In genomic region chr15:65287515-65287845, GRCh38 we compare ENCODE assay signal across 9 cellular contexts. TPM values are rescaled to one million over a fixed set of nuclear protein-coding genes. Genes with fewer than 3 reads are reported as not detected.
DNase-seq lines count a peak whose midpoint lies in the region; ATAC-seq and TF ChIP-seq lines count a peak whose summit lies in the region.
"Had no signal": no experiment of that assay in that cellular context is flagged by ENCODE, and none has a peak within 500 bp of the region (broad histone marks: within the 10 kb centered on the region; RNA-seq: fewer than 3 reads in every experiment).

No MANE protein-coding gene starts in this region.

- no peak for TF ChIP-seq POLR2A in right lobe of liver (IDR thresholded peaks at IDR 0.05)

- peak overlapping the region; percentile 86 for H3K4me3 Mint-ChIP-seq in activated T-cell treated with anti-CD3 and anti-CD28 coated beads, Interleukin-2, amount 50 U/mL, for 4 hours
- peak overlapping the region; percentile 90 for H3K4me3 Mint-ChIP-seq in activated T-helper 17 cell treated with anti-CD3 and anti-CD28 coated beads, Interleukin-2, amount 50 U/mL, for 72 hours

- H3K4me1 Mint-ChIP-seq in activated T-cell treated with anti-CD3 and anti-CD28 coated beads, Interleukin-2, amount 50 U/mL, for 4 hours (ENCODE audit: low read depth) = peaks cover 29% of the 10 kb centered on the region
- peaks cover 10% of the 10 kb centered on the region for H3K4me1 Mint-ChIP-seq in activated T-helper 17 cell treated with anti-CD3 and anti-CD28 coated beads, Interleukin-2, amount 50 U/mL, for 72 hours

- H3K36me3 Mint-ChIP-seq in activated T-cell treated with anti-CD3 and anti-CD28 coated beads, Interleukin-2, amount 50 U/mL, for 4 hours (ENCODE audit: insufficient read depth) = peaks cover 5% of the 10 kb centered on the region
- H3K36me3 Mint-ChIP-seq in activated T-helper 17 cell treated with anti-CD3 and anti-CD28 coated beads, Interleukin-2, amount 50 U/mL, for 72 hours (ENCODE audit: low read depth) = peaks cover 2% of the 10 kb centered on the region

- intact Hi-C loops in right lobe of liver (cut with DNase I) = no loop called here

- H3K27ac ChIP-seq in right lobe of liver (peak overlapping the region; percentile 47 to 94 (median 82)), thymus (ENCODE audit: low read depth) (no peak overlapping the region)

- H3K9me3 ChIP-seq in right lobe of liver (no peaks in the 10 kb centered on the region), thymus (ENCODE audit: control insufficient read depth) (no peaks in the 10 kb centered on the region)

- H3K36me3 ChIP-seq in right lobe of liver (no peaks in the 10 kb centered on the region), thymus (ENCODE audit: control insufficient read depth, insufficient read depth) (peaks cover under 1% of the 10 kb centered on the region)

- H3K4me1 ChIP-seq in right lobe of liver (peaks cover 0 to 16% (median 4%) of the 10 kb centered on the region in 4 donors), thymus (ENCODE audit: control insufficient read depth, insufficient read depth, low read length) (peaks cover 16% of the 10 kb centered on the region)

- no peak for TF ChIP-seq CTCF in right lobe of liver (IDR thresholded peaks at IDR 0.05)

- H3K27me3 ChIP-seq in right lobe of liver (no peaks in the 10 kb centered on the region), thymus (ENCODE audit: control insufficient read depth, insufficient read depth) (no peaks in the 10 kb centered on the region)

- H3K9me3 Mint-ChIP-seq in activated T-cell treated with anti-CD3 and anti-CD28 coated beads, Interleukin-2, amount 50 U/mL, for 4 hours = no peaks in the 10 kb centered on the region
- H3K9me3 Mint-ChIP-seq in activated T-helper 17 cell treated with anti-CD3 and anti-CD28 coated beads, Interleukin-2, amount 50 U/mL, for 72 hours = no peaks in the 10 kb centered on the region

- peak overlapping the region in 1 of 3 donors; percentile 55 for H3K4me3 ChIP-seq in right lobe of liver
- peak overlapping the region; percentile 71 for H3K4me3 ChIP-seq in thymus (ENCODE audit: low read length)

- no peak for DNase-seq in activated T-cell treated with anti-CD3 and anti-CD28 coated beads, Interleukin-2, amount 50 U/mL, for 4 hours
- DNase-seq in activated T-cell treated with anti-CD3 and anti-CD28 coated beads, Interleukin-2, amount 50 U/mL, for 48 hours = no peak
- DNase-seq in right lobe of liver = no peak
- no peak for DNase-seq in cortex of kidney (lab: John Stamatoyannopoulos, UW)
- DNase-seq in EL = no peak

- 100% methylated on average over 1 of the region's 2 CpGs for WGBS in right lobe of liver (ENCODE audit: insufficient coverage, low coverage, low lambda C conversion rate, missing lambda C conversion rate)
- 91% methylated on average over 2 of the region's 2 CpGs for WGBS in thymus

- no peak for ATAC-seq in activated T-cell treated with anti-CD3 and anti-CD28 coated beads, Interleukin-2, amount 50 U/mL, for 4 hours
- ATAC-seq in activated T-helper 17 cell treated with anti-CD3 and anti-CD28 coated beads, Interleukin-2, amount 50 U/mL, for 72 hours (replicated peaks) = no peak
- ATAC-seq in right lobe of liver = no peak
- ATAC-seq in HG02970 (IDR thresholded peaks at IDR 0.05; ENCODE audit: low FRiP score, unreplicated experiment) = no peak

- H3K27me3 Mint-ChIP-seq in activated T-cell treated with anti-CD3 and anti-CD28 coated beads, Interleukin-2, amount 50 U/mL, for 4 hours (ENCODE audit: low read depth) = no peaks in the 10 kb centered on the region
- H3K27me3 Mint-ChIP-seq in activated T-helper 17 cell treated with anti-CD3 and anti-CD28 coated beads, Interleukin-2, amount 50 U/mL, for 72 hours = no peaks in the 10 kb centered on the region

- peak overlapping the region; percentile 94 for H3K27ac Mint-ChIP-seq in activated T-helper 17 cell treated with anti-CD3 and anti-CD28 coated beads, Interleukin-2, amount 50 U/mL, for 72 hours

RNA-seq across cellular contexts. Expression of gene PARP16, which starts 0.8 kb away (rescaled TPM):
- total RNA-seq in activated T-cell treated with anti-CD3 and anti-CD28 coated beads, Interleukin-2, amount 50 U/mL, for 4 hours = 10 to 100 TPM; 10.5 to 14.1 (median 10.9) TPM
- total RNA-seq in activated T-helper 17 cell treated with anti-CD3 and anti-CD28 coated beads, Interleukin-2, amount 50 U/mL, for 72 hours = 10 to 100 TPM; 19.8 to 22.0 TPM
- total RNA-seq in right lobe of liver = 10 to 100 TPM in 1 of 6 experiments, 1 to 10 TPM in 5; 6.9 to 11.3 (median 8.5) TPM
- 12.7 TPM for polyA plus RNA-seq in thymus

RNA-seq across cellular contexts. Expression of gene RNU5A-1, which starts 8.4 kb away (rescaled TPM):
- total RNA-seq in activated T-cell treated with anti-CD3 and anti-CD28 coated beads, Interleukin-2, amount 50 U/mL, for 4 hours = not detected
- not detected for total RNA-seq in activated T-helper 17 cell treated with anti-CD3 and anti-CD28 coated beads, Interleukin-2, amount 50 U/mL, for 72 hours
- total RNA-seq in right lobe of liver = not detected
- polyA plus RNA-seq in thymus = not detected
- total RNA-seq: epithelial cell of proximal tubule had no signal

RNA-seq across cellular contexts. Expression of gene RNU5B-1, which starts 17.0 kb away (rescaled TPM):
- total RNA-seq in activated T-cell treated with anti-CD3 and anti-CD28 coated beads, Interleukin-2, amount 50 U/mL, for 4 hours = 10 to 100 TPM in 1 of 3 donors, not detected in 2; 14.0 TPM
- 10 to 100 TPM in 1 of 2 donors, not detected in 1; 14.1 TPM for total RNA-seq in activated T-helper 17 cell treated with anti-CD3 and anti-CD28 coated beads, Interleukin-2, amount 50 U/mL, for 72 hours
- 10 to 100 TPM in 2 of 6 experiments, not detected in 4; 11.0 to 35.4 TPM for total RNA-seq in right lobe of liver
- polyA plus RNA-seq in thymus = not detected
- total RNA-seq: epithelial cell of proximal tubule had no signal
